In genomic region chrX:49054073-49054762, GRCh38 we compare ENCODE assay signal across 9 cellular contexts. TPM values are rescaled to one million over a fixed set of nuclear protein-coding genes. Genes with fewer than 3 reads are reported as not detected.
DNase-seq lines count a peak whose midpoint lies in the region; ATAC-seq, FAIRE-seq and TF ChIP-seq lines count a peak whose summit lies in the region.
"Had no signal": no experiment of that assay in that cellular context is flagged by ENCODE, and none has a peak within 500 bp of the region (broad histone marks: within the 10 kb centered on the region; RNA-seq: fewer than 3 reads in every experiment).

No MANE protein-coding gene starts in this region.

- TF ChIP-seq CTCF in OCI-LY3 (IDR thresholded peaks at IDR 0.05; ENCODE audit: low read depth, low read length): no peak
- no peak for TF ChIP-seq CTCF in endodermal cell (conservative IDR thresholded peaks at IDR 0.05)
- TF ChIP-seq CTCF in D721Med (IDR thresholded peaks at IDR 0.05; ENCODE audit: insufficient read depth, missing control alignments): no peak

- FAIRE-seq in D721Med (lab: Jason Lieb, UNC): no peak

- peaks cover 21 to 96% (median 77%) of the 10 kb centered on the region in 11 experiments for H3K27me3 ChIP-seq in BLaER1 treated with 17β-estradiol and CSF1 and Interleukin-3, amounts not matched to agents 10 nM and 100 nM
- H3K27me3 ChIP-seq in OCI-LY3 (ENCODE audit: low read depth, low read length) (no peaks in the 10 kb centered on the region), endodermal cell (ENCODE audit: control insufficient read depth, insufficient read depth, low read length, poor library complexity, severe bottlenecking) (no peaks in the 10 kb centered on the region), neuron (ENCODE audit: insufficient read depth, low read length) (no peaks in the 10 kb centered on the region)

- ATAC-seq in left lobe of liver (no peak), GM19023 (IDR thresholded peaks at IDR 0.05; ENCODE audit: unreplicated experiment) (no peak)

- 85 to 92% methylated on average over 4 to 5 of the region's 5 CpGs for WGBS in endodermal cell (ENCODE audit: insufficient coverage in 1 of 2, insufficient read length in 1 of 2), 2 experiments

- peaks cover 0 to 14% (median 0%) of the 10 kb centered on the region in 11 experiments; a peak in 3 of 22 replicates for H4K20me1 ChIP-seq in BLaER1 treated with 17β-estradiol and CSF1 and Interleukin-3, amounts not matched to agents 10 nM and 100 nM
- H4K20me1 ChIP-seq in OCI-LY3 (ENCODE audit: insufficient read depth, low read length): no peaks in the 10 kb centered on the region

- peaks cover 10 to 21% (median 15%) of the 10 kb centered on the region in 10 experiments; a peak in 17 of 20 replicates for H3K4me1 ChIP-seq in BLaER1 treated with 17β-estradiol and CSF1 and Interleukin-3, amounts not matched to agents 10 nM and 100 nM
- H3K4me1 ChIP-seq in OCI-LY3 (ENCODE audit: low read length) (peaks cover 9% of the 10 kb centered on the region; the same call in 1 of the 2 replicates), endodermal cell (ENCODE audit: control insufficient read depth, insufficient read depth, low read length) (no peaks in the 10 kb centered on the region), neuron (ENCODE audit: insufficient read depth, low read length) (no peaks in the 10 kb centered on the region)

- H3K4me2 ChIP-seq in BLaER1 treated with 17β-estradiol and CSF1 and Interleukin-3, amounts not matched to agents 10 nM and 100 nM: peak overlapping the region; percentile 62 to 85 (median 74)
- peak overlapping the region; percentile 89 for H3K4me2 ChIP-seq in OCI-LY3 (ENCODE audit: low read length)

- H3K9me3 Mint-ChIP-seq in endodermal cell: peaks cover 72% of the 10 kb centered on the region

- peaks cover 0 to 4% (median 0%) of the 10 kb centered on the region in 11 experiments; a peak in 1 of 22 replicates for H3K36me3 ChIP-seq in BLaER1 treated with 17β-estradiol and CSF1 and Interleukin-3, amounts not matched to agents 10 nM and 100 nM
- H3K36me3 ChIP-seq in OCI-LY3 (replicated peaks; ENCODE audit: low read depth, low read length): no peaks in the 10 kb centered on the region
- no peaks in the 10 kb centered on the region for H3K36me3 ChIP-seq in endodermal cell (ENCODE audit: control insufficient read depth, insufficient read depth, low read length)
- no peaks in the 10 kb centered on the region for H3K36me3 ChIP-seq in neuron (ENCODE audit: insufficient read depth, low read length)

- H3K27me3 Mint-ChIP-seq in endodermal cell (ENCODE audit: insufficient read depth): no peaks in the 10 kb centered on the region

- H2AFZ ChIP-seq in OCI-LY3 (ENCODE audit: low read depth, low read length) (peak overlapping the region; percentile 59; the same call in 1 of the 2 replicates), neuron (ENCODE audit: low read depth, low read length) (no peak overlapping the region)

- peaks cover 7% of the 10 kb centered on the region for H3K4me1 Mint-ChIP-seq in endodermal cell

- H3K79me2 ChIP-seq in OCI-LY3 (ENCODE audit: low read length): peaks cover 3% of the 10 kb centered on the region; the same call in 1 of the 2 replicates

- peak overlapping the region; percentile 70 for H3K4me3 Mint-ChIP-seq in endodermal cell

- H3K4me3 ChIP-seq in BLaER1 treated with 17β-estradiol and CSF1 and Interleukin-3, amounts not matched to agents 10 nM and 100 nM: peak overlapping the region; percentile 55 to 74 (median 66)
- H3K4me3 ChIP-seq in OCI-LY3 (ENCODE audit: low read length) (peak overlapping the region; percentile 94), endodermal cell (ENCODE audit: low read length) (peak overlapping the region; percentile 84), neuron (ENCODE audit: low read length) (peak overlapping the region; percentile 44)

- H3K27ac ChIP-seq in BLaER1 treated with 17β-estradiol and CSF1 and Interleukin-3, amounts not matched to agents 10 nM and 100 nM: peak overlapping the region; percentile 73 to 87 (median 79); a peak in 20 of 22 replicates
- 0 out of 2 replicates have a peak overlapping the region, but pooled peaks have one; percentile 58 for H3K27ac ChIP-seq in OCI-LY3 (ENCODE audit: low read length)
- H3K27ac ChIP-seq in endodermal cell (ENCODE audit: low read depth, low read length): no peak overlapping the region

- H3K9ac ChIP-seq in BLaER1 treated with 17β-estradiol and CSF1 and Interleukin-3, amounts not matched to agents 10 nM and 100 nM: peak overlapping the region; percentile 78 to 89 (median 83); a peak in 21 of 22 replicates
- H3K9ac ChIP-seq in OCI-LY3 (ENCODE audit: low read length) (peak overlapping the region; percentile 88), endodermal cell (ENCODE audit: extremely low read depth, low read length, poor library complexity, severe bottlenecking) (no peak overlapping the region)

- peak overlapping the region; percentile 76 for H3K27ac Mint-ChIP-seq in endodermal cell

- peaks cover 0 to 15% (median 0%) of the 10 kb centered on the region in 11 experiments; a peak in 3 of 22 replicates for H3K9me3 ChIP-seq in BLaER1 treated with 17β-estradiol and CSF1 and Interleukin-3, amounts not matched to agents 10 nM and 100 nM (replicated peaks in 1 of 11)
- H3K9me3 ChIP-seq in OCI-LY3 (ENCODE audit: insufficient read depth, low read length) (no peaks in the 10 kb centered on the region), endodermal cell (ENCODE audit: control insufficient read depth, low read length) (no peaks in the 10 kb centered on the region), neuron (ENCODE audit: low read length) (peaks cover 2% of the 10 kb centered on the region)

- H3K36me3 Mint-ChIP-seq in endodermal cell (ENCODE audit: low read depth): no peaks in the 10 kb centered on the region

- no peak for DNase-seq in endodermal cell
- DNase-seq in D721Med (ENCODE audit: insufficient read length, low spot score): no peak
- no peak for DNase-seq in left lobe of liver (ENCODE audit: low spot score)
- DNase-seq in COLO668 (lab: John Stamatoyannopoulos, UW; ENCODE audit: unreplicated experiment): no peak

RNA-seq across cellular contexts. Expression of gene CCDC120, which starts 4.6 kb away (rescaled TPM):
- total RNA-seq in endodermal cell (10 to 100 TPM; 13.4 to 13.5 TPM), left lobe of liver (4.7 TPM)
- polyA plus RNA-seq in endodermal cell (2013, experiment 1 of 2): 9.6 TPM
- 7.7 TPM for polyA plus RNA-seq in endodermal cell (2013, experiment 2 of 2)
- total RNA-seq: LHCN-M2 had no signal

RNA-seq across cellular contexts. Expression of gene TFE3, which starts 11.1 kb away (rescaled TPM):
- total RNA-seq in endodermal cell: 10 to 100 TPM; 33.2 to 34.4 TPM
- polyA plus RNA-seq in endodermal cell (2013, experiment 1 of 2): 19.6 TPM
- polyA plus RNA-seq in endodermal cell (2013, experiment 2 of 2): 19.1 TPM
- 16.8 TPM for total RNA-seq in left lobe of liver

RNA-seq across cellular contexts. Expression of gene PRAF2, which starts 19.6 kb away (rescaled TPM):
- total RNA-seq in endodermal cell (10 to 100 TPM in 1 of 2 donors, 1 to 10 TPM in 1; 8.2 to 15.7 TPM), left lobe of liver (5.4 TPM)
- polyA plus RNA-seq in endodermal cell (2013, experiment 1 of 2): 35.7 TPM
- polyA plus RNA-seq in endodermal cell (2013, experiment 2 of 2): 34.4 TPM

RNA-seq across cellular contexts. Expression of gene WDR45, which starts 25.5 kb away (rescaled TPM):
- 10 to 100 TPM; 29.8 to 42.5 TPM for total RNA-seq in endodermal cell
- polyA plus RNA-seq in endodermal cell (2013, experiment 1 of 2): 32.4 TPM
- polyA plus RNA-seq in endodermal cell (2013, experiment 2 of 2): 28.0 TPM
- total RNA-seq in left lobe of liver: 49.4 TPM

RNA-seq across cellular contexts. Expression of gene GRIPAP1, which starts 52.2 kb away (rescaled TPM):
- 10 to 100 TPM; 55.9 to 63.1 TPM for total RNA-seq in endodermal cell
- 45.8 TPM for polyA plus RNA-seq in endodermal cell (2013, experiment 1 of 2)
- 44.2 TPM for polyA plus RNA-seq in endodermal cell (2013, experiment 2 of 2)
- 22.7 TPM for total RNA-seq in left lobe of liver

Comparison
In these comparisons a context has a peak if more than half of its experiments do, and no peak if none do; other contexts are left out.
1. H3K4me3 ChIP-seq: peak in every context shown above with its lines; median percentile 94 in OCI-LY3; 84 in endodermal cell; 66 in BLaER1 treated with 17β-estradiol and CSF1 and Interleukin-3, amounts not matched to agents 10 nM and 100 nM; 44 in neuron.